Comparison of ENCODE assay signal across 9 cellular contexts in genomic region chr1:219416598-219417238, GRCh38.
A peak's percentile ranks its signal among the peaks of the same experiment; 100 is the strongest.
DNase-seq lines count a peak whose midpoint lies in the region; ATAC-seq, FAIRE-seq and TF ChIP-seq lines count a peak whose summit lies in the region.
"Had no signal": no experiment of that assay in that cellular context is flagged by ENCODE, and none has a peak within 500 bp of the region (broad histone marks: within the 10 kb centered on the region; RNA-seq: fewer than 3 reads in every experiment).

No MANE protein-coding gene starts in this region.

- H3K9me3 ChIP-seq in HEK293 (ENCODE audit: control insufficient read depth, insufficient read depth, low read depth, low read length) (no peaks in the 10 kb centered on the region), MG63 (no peaks in the 10 kb centered on the region), GM12878 (replicated peaks; ENCODE audit: control insufficient read depth, insufficient read depth, low read length) (no peaks in the 10 kb centered on the region)
- H3K9me3 ChIP-seq: BLaER1 treated with 17β-estradiol and CSF1 and Interleukin-3, amounts not matched to agents 10 nM and 100 nM had no signal

- TF ChIP-seq CTCF in HEK293 (tag by site-specific recombination; IDR thresholded peaks at IDR 0.05) (peak; percentile 42; the same call in 1 of the 2 replicates), GM12878 (IDR thresholded peaks at IDR 0.05 in 2 of 3, conservative IDR thresholded peaks at IDR 0.05 in 1 of 3; ENCODE audit: control insufficient read depth in 2 of 3, extremely low read depth in 1 of 3, insufficient read depth in 1 of 3, low read depth in 3 of 3, low read length in 3 of 3) (peak; percentile 59 to 73 (median 70))

- 0% methylated on average over 1 of the region's 1 CpG for WGBS in GM12878 (ENCODE audit: insufficient coverage, insufficient replicate concordance, low lambda C conversion rate, missing lambda C conversion rate)

- no peak overlapping the region for H3K4me3 ChIP-seq in HEK293 (ENCODE audit: low read depth, low read length)
- no peak overlapping the region for H3K4me3 ChIP-seq in MG63
- no peak overlapping the region for H3K4me3 ChIP-seq in GM12878
- H3K4me3 ChIP-seq: BLaER1 treated with 17β-estradiol and CSF1 and Interleukin-3, amounts not matched to agents 10 nM and 100 nM had no signal

- POLR2A ChIA-PET in HEK293 (lab: Yijun Ruan, JAX) (no interaction called here), GM12878 (lab: Charles Lee) (no interaction called here)

- DNase-seq in NCI-H1417 (lab: John Stamatoyannopoulos, UW) (peak; percentile 33 to 78 (median 36)), NCI-H1417 treated with DMSO at 0.1 percent for 48 hours (lab: John Stamatoyannopoulos, UW) (no peak), MG63 (peak; percentile 24), T-helper 2 cell (peak in 4 of 5 experiments; percentile 3 to 51 (median 30)), GM12878 (ENCODE audit: low read depth, low spot score) (peak; percentile 15), inferior parietal cortex (ENCODE audit: extremely low spot score) (peak; percentile 69)
- DNase-seq in stimulated activated CD4-positive, alpha-beta T cell treated with anti-CD3 and anti-CD28 coated beads, Interleukin-2, amount 100 ng/mL, for 4 hours (ENCODE audit: low read depth), result peak; percentile 20

- peak; percentile 53 for TF ChIP-seq RAD21 in GM12878 (IDR thresholded peaks at IDR 0.05; ENCODE audit: insufficient read depth, low read depth, low read length)

- H3K36me3 ChIP-seq in HEK293 (ENCODE audit: control insufficient read depth in 2 of 2, insufficient read depth in 1 of 2, low read length in 2 of 2) (no peaks in the 10 kb centered on the region), MG63 (no peaks in the 10 kb centered on the region), GM12878 (ENCODE audit: control insufficient read depth in 2 of 2, insufficient read depth in 2 of 2, low read length in 1 of 2) (no peaks in the 10 kb centered on the region)
- H3K36me3 ChIP-seq: BLaER1 treated with 17β-estradiol and CSF1 and Interleukin-3, amounts not matched to agents 10 nM and 100 nM had no signal

- FAIRE-seq in GM12878 (lab: Jason Lieb, UNC), result peak; percentile 84

- H3K4me1 ChIP-seq in HEK293 (ENCODE audit: control insufficient read depth, insufficient read depth, low read length) (no peaks in the 10 kb centered on the region), GM12878 (ENCODE audit: control insufficient read depth, insufficient read depth, low read length) (no peaks in the 10 kb centered on the region)
- H3K4me1 ChIP-seq: BLaER1 treated with 17β-estradiol and CSF1 and Interleukin-3, amounts not matched to agents 10 nM and 100 nM had no signal

- H3K27ac ChIP-seq in HEK293 (ENCODE audit: extremely low read depth, low read depth, low read length) (no peak overlapping the region), GM12878 (ENCODE audit: control insufficient read depth, insufficient read depth) (no peak overlapping the region)
- H3K27ac ChIP-seq: BLaER1 treated with 17β-estradiol and CSF1 and Interleukin-3, amounts not matched to agents 10 nM and 100 nM had no signal

- ATAC-seq in GM12878, result peak; percentile 99

- no peak overlapping the region for H2AFZ ChIP-seq in GM12878 (ENCODE audit: control insufficient read depth, low read depth, low read length)

- in situ Hi-C loops in GM12878 (cut with MboI), result no loop called here

- intact Hi-C loops in GM12878 (cut with micrococcal nuclease; ENCODE audit: unreplicated experiment), result loop anchor here (10.0 kb wide), 1 partner anchor 388 kb away; no protein-coding TSS in a partner anchor

- no peak overlapping the region for H3K4me2 ChIP-seq in GM12878 (ENCODE audit: control insufficient read depth, insufficient read depth)
- H3K4me2 ChIP-seq: BLaER1 treated with 17β-estradiol and CSF1 and Interleukin-3, amounts not matched to agents 10 nM and 100 nM had no signal

- H3K27me3 ChIP-seq in MG63 (no peaks in the 10 kb centered on the region), GM12878 (replicated peaks in 1 of 2; ENCODE audit: control insufficient read depth in 2 of 2, insufficient read depth in 2 of 2, low read length in 1 of 2) (no peaks in the 10 kb centered on the region)
- H3K27me3 ChIP-seq: BLaER1 treated with 17β-estradiol and CSF1 and Interleukin-3, amounts not matched to agents 10 nM and 100 nM had no signal

- SMC1A ChIA-PET in GM12878 (lab: Charles Lee; ENCODE audit: uncharacterized antibody, unreplicated experiment), result no interaction called here

- no TSS peak for BruUV-seq in GM12878 (replicated peaks; lab: Mats Ljungman, UMichigan)

- no peaks in the 10 kb centered on the region for H3K79me2 ChIP-seq in GM12878 (ENCODE audit: control insufficient read depth, insufficient read depth, low read length)

- no peaks in the 10 kb centered on the region for H4K20me1 ChIP-seq in GM12878 (ENCODE audit: control insufficient read depth, insufficient read depth)
- H4K20me1 ChIP-seq: BLaER1 treated with 17β-estradiol and CSF1 and Interleukin-3, amounts not matched to agents 10 nM and 100 nM had no signal

- no peak for TF ChIP-seq EP300 in GM12878 (IDR thresholded peaks at IDR 0.05; ENCODE audit: borderline replicate concordance in 1 of 2, control insufficient read depth in 1 of 2, low read depth in 2 of 2, low read length in 2 of 2)

- RAD21 ChIA-PET in GM12878 (lab: Charles Lee; ENCODE audit: unreplicated experiment), result interaction anchor here (0.8 kb wide), 1 partner anchor 396 kb away, joined by 3 read pairs; no protein-coding TSS in a partner anchor

- CTCF ChIA-PET in HEK293 (lab: Yijun Ruan, JAX) (interaction anchor here (0.6 to 3.1 kb wide), 7 partner anchors 9 to 1117 kb away, joined by 3 to 24 read pairs (median 3); no protein-coding TSS in a partner anchor), GM12878 (lab: Yijun Ruan, JAX) (interaction anchor here (0.6 to 1.7 kb wide), 7 partner anchors 9 to 416 kb away, joined by 3 to 8 read pairs (median 3); no protein-coding TSS in a partner anchor)

- H3K9ac ChIP-seq in GM12878 (ENCODE audit: control insufficient read depth, insufficient read depth, low read length), result no peak overlapping the region
- H3K9ac ChIP-seq: BLaER1 treated with 17β-estradiol and CSF1 and Interleukin-3, amounts not matched to agents 10 nM and 100 nM had no signal

- TF ChIP-seq POLR2A in GM12878 (IDR thresholded peaks at IDR 0.05; ENCODE audit: low read depth, low read length), result no peak

TF ChIP-seq in HEK293, 187 proteins besides CTCF, POLR2A, EP300 and RAD21:
- no peak for TF ChIP-seq ZNF830 (tag by site-specific recombination; IDR thresholded peaks at IDR 0.05; ENCODE audit: low read depth)
- TF ChIP-seq ZNF18 (tag by site-specific recombination; IDR thresholded peaks at IDR 0.05), result 0 out of 2 replicates have a peak, but pooled peaks have one; percentile 17
- TF ChIP-seq ZNF654 (tag by site-specific recombination; IDR thresholded peaks at IDR 0.05; ENCODE audit: low read depth), result peak; percentile 47; the same call in 1 of the 2 replicates
- TF ChIP-seq ZNF660 (tag by site-specific recombination; IDR thresholded peaks at IDR 0.05), result 0 out of 2 replicates have a peak, but pooled peaks have one; percentile 39
- TF ChIP-seq SCRT1 (tag by site-specific recombination; IDR thresholded peaks at IDR 0.05; ENCODE audit: borderline replicate concordance), result no peak
- no peak for TF ChIP-seq ZNF335 (tag by site-specific recombination; conservative IDR thresholded peaks at IDR 0.05)

TF ChIP-seq in GM12878, 131 proteins besides CTCF, POLR2A, EP300 and RAD21:
- TF ChIP-seq POU2F2 (IDR thresholded peaks at IDR 0.05; ENCODE audit: borderline replicate concordance, low read depth, low read length), result 0 out of 3 replicates have a peak, but pooled peaks have one; percentile 33
- TF ChIP-seq ESRRA (IDR thresholded peaks at IDR 0.05; ENCODE audit: low read length), result no peak
- no peak for TF ChIP-seq RUNX3 (IDR thresholded peaks at IDR 0.05; ENCODE audit: low read length)
- TF ChIP-seq FOS (IDR thresholded peaks at IDR 0.05; ENCODE audit: borderline replicate concordance, extremely low read depth, insufficient read length), result no peak
- TF ChIP-seq NR2C1 (IDR thresholded peaks at IDR 0.05), result peak; percentile 45; the same call in 1 of the 2 replicates
- TF ChIP-seq, protein P1, sequence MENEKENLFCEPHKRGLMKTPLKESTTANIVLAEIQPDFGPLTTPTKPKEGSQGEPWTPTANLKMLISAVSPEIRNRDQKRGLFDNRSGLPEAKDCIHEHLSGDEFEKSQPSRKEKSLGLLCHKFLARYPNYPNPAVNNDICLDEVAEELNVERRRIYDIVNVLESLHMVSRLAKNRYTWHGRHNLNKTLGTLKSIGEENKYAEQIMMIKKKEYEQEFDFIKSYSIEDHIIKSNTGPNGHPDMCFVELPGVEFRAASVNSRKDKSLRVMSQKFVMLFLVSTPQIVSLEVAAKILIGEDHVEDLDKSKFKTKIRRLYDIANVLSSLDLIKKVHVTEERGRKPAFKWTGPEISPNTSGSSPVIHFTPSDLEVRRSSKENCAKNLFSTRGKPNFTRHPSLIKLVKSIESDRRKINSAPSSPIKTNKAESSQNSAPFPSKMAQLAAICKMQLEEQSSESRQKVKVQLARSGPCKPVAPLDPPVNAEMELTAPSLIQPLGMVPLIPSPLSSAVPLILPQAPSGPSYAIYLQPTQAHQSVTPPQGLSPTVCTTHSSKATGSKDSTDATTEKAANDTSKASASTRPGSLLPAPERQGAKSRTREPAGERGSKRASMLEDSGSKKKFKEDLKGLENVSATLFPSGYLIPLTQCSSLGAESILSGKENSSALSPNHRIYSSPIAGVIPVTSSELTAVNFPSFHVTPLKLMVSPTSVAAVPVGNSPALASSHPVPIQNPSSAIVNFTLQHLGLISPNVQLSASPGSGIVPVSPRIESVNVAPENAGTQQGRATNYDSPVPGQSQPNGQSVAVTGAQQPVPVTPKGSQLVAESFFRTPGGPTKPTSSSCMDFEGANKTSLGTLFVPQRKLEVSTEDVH (IDR thresholded peaks at IDR 0.05; ENCODE audit: low read depth, partially characterized antibody), result no peak
- TF ChIP-seq JUND (IDR thresholded peaks at IDR 0.05; ENCODE audit: low read depth, low read length), result no peak
- no peak for TF ChIP-seq IKZF1 (conservative IDR thresholded peaks at IDR 0.05)
- peak; percentile 40; the same call in 1 of the 2 replicates for TF ChIP-seq YY1 (IDR thresholded peaks at IDR 0.05; ENCODE audit: low read depth, low read length)
- TF ChIP-seq SRF (IDR thresholded peaks at IDR 0.05; ENCODE audit: low read depth in 2 of 2, low read length in 2 of 2), result no peak
- TF ChIP-seq SMC3 (IDR thresholded peaks at IDR 0.05; ENCODE audit: borderline replicate concordance, low read length), result peak; percentile 44; the same call in 1 of the 2 replicates
- TF ChIP-seq TBL1XR1 (IDR thresholded peaks at IDR 0.05; ENCODE audit: low read depth, low read length), result no peak
- no peak for TF ChIP-seq MAX (IDR thresholded peaks at IDR 0.05; ENCODE audit: low read depth, low read length)
- peak; percentile 32; the same call in 1 of the 2 replicates for TF ChIP-seq IRF4 (IDR thresholded peaks at IDR 0.05; ENCODE audit: low read depth, low read length)
- no peak for TF ChIP-seq NR2F1 (conservative IDR thresholded peaks at IDR 0.05)
- TF ChIP-seq IKZF2 (IDR thresholded peaks at IDR 0.05), result no peak
